ENCODE assay signal across 10 cellular contexts in genomic region chr12:29796823-29797263, GRCh38. TPM values are rescaled to one million over a fixed set of nuclear protein-coding genes. Genes with fewer than 3 reads are reported as not detected.
DNase-seq lines count a peak whose midpoint lies in the region; ATAC-seq and TF ChIP-seq lines count a peak whose summit lies in the region.
"Had no signal": no experiment of that assay in that cellular context is flagged by ENCODE, and none has a peak within 500 bp of the region (broad histone marks: within the 10 kb centered on the region; RNA-seq: fewer than 3 reads in every experiment).

No MANE protein-coding gene starts in this region.

- ATAC-seq in GM19023 (IDR thresholded peaks at IDR 0.05; ENCODE audit: unreplicated experiment) (no peak), HG02763 (IDR thresholded peaks at IDR 0.05; ENCODE audit: unreplicated experiment) (no peak)

- intact Hi-C loops in uterus (cut with DNase I; ENCODE audit: low total_unique reads), result no loop called here

- no peak for TF ChIP-seq CTCF in choroid plexus epithelial cell (conservative IDR thresholded peaks at IDR 0.05; ENCODE audit: low read depth, low read length)
- TF ChIP-seq CTCF in uterus (IDR thresholded peaks at IDR 0.05), result peak in 2 of 4 experiments; percentile 12 to 38

- H3K27me3 ChIP-seq in uterus, result no peaks in the 10 kb centered on the region
- H3K27me3 ChIP-seq: SJSA1 had no signal

- no peaks in the 10 kb centered on the region for H3K36me3 ChIP-seq in uterus
- H3K36me3 ChIP-seq: SJSA1 had no signal

- H3K4me1 ChIP-seq in uterus, result no peaks in the 10 kb centered on the region

- H3K4me3 ChIP-seq in choroid plexus epithelial cell (ENCODE audit: low read depth, low read length) (no peak overlapping the region), uterus (no peak overlapping the region)
- H3K4me3 ChIP-seq: dorsolateral prefrontal cortex, SJSA1 had no signal

- TF ChIP-seq POLR2A in uterus (IDR thresholded peaks at IDR 0.05), result no peak

- H3K27ac ChIP-seq in uterus, result peak overlapping the region; percentile 26 to 44
- H3K27ac ChIP-seq: dorsolateral prefrontal cortex, SJSA1 had no signal

- DNase-seq in HT1080 (ENCODE audit: low read depth) (peak; percentile 76), choroid plexus epithelial cell (ENCODE audit: low read depth) (peak; percentile 93), kidney tubule cell (ENCODE audit: low spot score) (peak; percentile 72), uterus (peak; percentile 23 to 44), NCI-H748 (lab: John Stamatoyannopoulos, UW; ENCODE audit: unreplicated experiment) (no peak)
- DNase-seq: MV-4-11 had no signal

- no peaks in the 10 kb centered on the region for H3K9me3 ChIP-seq in uterus

RNA-seq across cellular contexts. Expression of gene TMTC1, which starts 13.1 kb away (rescaled TPM):
- 0.11 and 0.87 TPM in 2 replicates for total RNA-seq in HT1080 (2014; rRNA removed; shearing (Covaris generic))
- 0.28 and 0.44 TPM in 2 replicates for polyA plus RNA-seq in HT1080 (2015; cell fraction: cytosol; rRNA removed)
- 0.19 and 0.57 TPM in 2 replicates for polyA plus RNA-seq in HT1080 (2015; cell fraction: nucleus; rRNA removed)
- 10 to 100 TPM; 20.5 to 80.6 (median 67.1) TPM for total RNA-seq in uterus

Comparison
In these comparisons a context has a peak if more than half of its experiments do, and no peak if none do; other contexts are left out.
1. RNA of gene TMTC1, which starts 13.1 kb away (total RNA-seq): 20.5 to 80.6 TPM in uterus; 0.11 to 0.87 TPM in HT1080; every median in the first group is over 10 times any median in the second.